ENCODE assay signal across 8 cellular contexts in genomic region chr11:19242184-19242932, GRCh38. TPM values are rescaled to one million over a fixed set of nuclear protein-coding genes. Genes with fewer than 3 reads are reported as not detected.
DNase-seq lines count a peak whose midpoint lies in the region; ATAC-seq and TF ChIP-seq lines count a peak whose summit lies in the region.

No MANE protein-coding gene starts in this region.

- H3K9me2 ChIP-seq in PC-3 (replicated peaks; ENCODE audit: low read length) = no peaks in the 10 kb centered on the region

- H3K27me3 ChIP-seq in DND-41 (ENCODE audit: insufficient read depth, low read length, poor library complexity) (no peaks in the 10 kb centered on the region), PC-3 (ENCODE audit: low read length) (no peaks in the 10 kb centered on the region)

- DNase-seq in DND-41 = no peak
- no peak for DNase-seq in PC-3
- no peak for DNase-seq in epithelial cell of proximal tubule (ENCODE audit: low read depth)
- no peak for DNase-seq in osteocyte (ENCODE audit: extremely low spot score, unreplicated experiment)
- no peak for DNase-seq in NCI-H187 treated with DMSO at 0.1 percent for 48 hours (lab: John Stamatoyannopoulos, UW)
- DNase-seq in NCI-H226 = no peak
- no peak for DNase-seq in NCI-H128 (lab: John Stamatoyannopoulos, UW; ENCODE audit: unreplicated experiment)

- H3K4me1 ChIP-seq in DND-41 (ENCODE audit: insufficient read depth, low read length) (peaks cover 37% of the 10 kb centered on the region), PC-3 (ENCODE audit: insufficient read depth, low read length) (peaks cover 54% of the 10 kb centered on the region)

- peak overlapping the region; percentile 28 to 99; a peak in 3 of 4 replicates for H3K4me3 ChIP-seq in DND-41 (ENCODE audit: low read depth in 1 of 2, low read length in 2 of 2)
- peak overlapping the region; percentile 90 for H3K4me3 ChIP-seq in PC-3 (ENCODE audit: low read length)
- peak overlapping the region; percentile 94 for H3K4me3 ChIP-seq in epithelial cell of proximal tubule (ENCODE audit: low read depth, low read length)

- H3K27ac Mint-ChIP-seq in osteocyte (ENCODE audit: unreplicated experiment) = no peak overlapping the region

- no peaks in the 10 kb centered on the region for H3K36me3 Mint-ChIP-seq in osteocyte (ENCODE audit: unreplicated experiment)

- ATAC-seq in DND-41 (ENCODE audit: insufficient read depth, low read depth) (no peak), PC-3 (no peak), HG03097 (IDR thresholded peaks at IDR 0.05; ENCODE audit: low FRiP score, unreplicated experiment) (no peak)

- peaks cover 4% of the 10 kb centered on the region for H3K9me3 Mint-ChIP-seq in osteocyte (ENCODE audit: unreplicated experiment)

- H3K36me3 ChIP-seq in DND-41 (ENCODE audit: insufficient read depth, low read length) = peaks cover 24% of the 10 kb centered on the region
- H3K36me3 ChIP-seq in PC-3 (ENCODE audit: low read depth, low read length) = peaks cover 13% of the 10 kb centered on the region; the same call in 1 of the 2 replicates

- peak overlapping the region; percentile 84 for H3K4me2 ChIP-seq in DND-41 (ENCODE audit: insufficient read depth, low read length)
- H3K4me2 ChIP-seq in PC-3 (ENCODE audit: low read length) = peak overlapping the region; percentile 98

- peak overlapping the region; percentile 81 for H3K27ac ChIP-seq in DND-41 (ENCODE audit: low read length)
- H3K27ac ChIP-seq in PC-3 (ENCODE audit: low read length) = peak overlapping the region; percentile 77; the same call in 1 of the 2 replicates

- BruUV-seq in PC-3 (replicated peaks; lab: Mats Ljungman, UMichigan) = no TSS peak

- H2AFZ ChIP-seq in DND-41 (ENCODE audit: low read depth, low read length) = peak overlapping the region; percentile 90
- peak overlapping the region; percentile 88 for H2AFZ ChIP-seq in PC-3 (ENCODE audit: low read length)

- H4K20me1 ChIP-seq in DND-41 (ENCODE audit: insufficient read depth, low read length) (no peaks in the 10 kb centered on the region), PC-3 (ENCODE audit: low read length) (no peaks in the 10 kb centered on the region)

- no peaks in the 10 kb centered on the region for H3K9me3 ChIP-seq in DND-41 (ENCODE audit: insufficient read depth, low read length, severe bottlenecking)
- no peaks in the 10 kb centered on the region for H3K9me3 ChIP-seq in PC-3 (ENCODE audit: low read length)

- peaks cover 35% of the 10 kb centered on the region for H3K79me2 ChIP-seq in DND-41 (ENCODE audit: insufficient read depth, low read length)
- peaks cover 41% of the 10 kb centered on the region for H3K79me2 ChIP-seq in PC-3 (ENCODE audit: low read length)

- POLR2A ChIA-PET in PC-3 (lab: Charles Lee; ENCODE audit: unreplicated experiment) = no interaction called here

- CTCF ChIA-PET in PC-3 (lab: Charles Lee) = no interaction called here

- H3K27me3 Mint-ChIP-seq in osteocyte (ENCODE audit: unreplicated experiment) = peaks cover 23% of the 10 kb centered on the region

- peaks cover 14% of the 10 kb centered on the region for H3K4me1 Mint-ChIP-seq in osteocyte (ENCODE audit: unreplicated experiment)

- H3K4me3 Mint-ChIP-seq in osteocyte (ENCODE audit: unreplicated experiment) = peak overlapping the region; percentile 89

- intact Hi-C loops in PC-3 (cut with micrococcal nuclease) = loop anchor here (5.0 to 10.0 kb wide), 2 partner anchors 165 to 502 kb away; no protein-coding TSS in a partner anchor

- peaks cover 9% of the 10 kb centered on the region for H3F3A ChIP-seq in PC-3 (ENCODE audit: low read length, unreplicated experiment)

- no peak for TF ChIP-seq CTCF in DND-41 (IDR thresholded peaks at IDR 0.05; ENCODE audit: borderline replicate concordance, extremely low read depth, low read length, poor library complexity, severe bottlenecking)
- no peak for TF ChIP-seq CTCF in PC-3 (conservative IDR thresholded peaks at IDR 0.05; ENCODE audit: low read depth, low read length)
- TF ChIP-seq CTCF in epithelial cell of proximal tubule (conservative IDR thresholded peaks at IDR 0.05; ENCODE audit: low read depth, low read length) = no peak
- TF ChIP-seq CTCF in osteocyte (IDR thresholded peaks at IDR 0.05) = no peak

- peak overlapping the region; percentile 99 for H3K9ac ChIP-seq in DND-41 (ENCODE audit: low read depth, low read length)
- H3K9ac ChIP-seq in PC-3 (ENCODE audit: low read length) = peak overlapping the region; percentile 91

RNA-seq across cellular contexts. Expression of gene E2F8, which starts 1.6 kb away (rescaled TPM):
- total RNA-seq in PC-3 (2014; rRNA removed) (11.9 and 12.3 TPM in 2 replicates), epithelial cell of proximal tubule (6.9 and 10.5 TPM in 2 replicates), osteocyte (1.7 and 2.1 TPM in 2 replicates)

RNA-seq across cellular contexts. Expression of gene CSRP3, which starts 40.6 kb away (rescaled TPM):
- total RNA-seq in PC-3 (2014; rRNA removed) (not detected in 2 replicates), epithelial cell of proximal tubule (not detected in 2 replicates), osteocyte (not detected in 2 replicates)
